In the genomic region with DNA sequence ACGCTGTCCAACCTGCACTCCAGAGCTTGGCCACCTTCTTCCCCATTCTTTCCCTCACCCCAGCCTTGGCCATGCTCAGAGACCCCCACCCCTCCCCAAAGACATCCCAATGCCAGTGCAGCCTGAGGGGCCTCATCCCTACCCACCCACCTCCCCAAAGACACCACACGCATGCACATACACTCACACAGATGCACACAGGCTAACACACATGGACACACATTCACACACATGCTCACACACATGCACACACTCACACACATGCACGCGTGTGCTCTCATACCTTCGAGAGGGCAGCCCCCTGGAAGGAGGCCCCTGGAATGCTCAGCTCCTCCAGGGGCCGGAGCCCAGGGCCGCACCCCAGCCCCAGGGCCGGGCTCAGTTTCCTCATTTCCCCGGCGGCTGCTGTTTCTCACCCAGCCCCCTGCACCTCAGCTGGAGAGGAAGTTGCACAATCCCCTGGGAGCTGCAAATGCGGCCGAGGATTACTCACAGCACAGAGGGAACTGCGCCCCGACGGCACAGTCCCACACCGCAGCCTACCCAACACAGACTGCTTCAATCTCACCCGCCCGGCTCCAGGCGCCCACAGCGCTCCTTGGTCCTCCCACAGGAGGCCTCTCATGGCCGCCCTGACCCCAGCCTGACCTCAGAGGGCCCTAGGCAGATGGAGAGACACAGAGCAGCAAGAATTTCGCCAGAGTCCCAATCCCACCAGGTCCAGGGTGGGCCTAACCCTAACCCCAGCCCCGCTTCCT, we compare ENCODE assay signal across 8 cellular contexts. TPM values are rescaled to one million over a fixed set of nuclear protein-coding genes. Genes with fewer than 3 reads are reported as not detected.
DNase-seq lines count a peak whose midpoint lies in the region; ATAC-seq lines count a peak whose summit lies in the region.

No MANE protein-coding gene starts in this region.

- no peaks in the 10 kb centered on the region for H3K36me3 Mint-ChIP-seq in natural killer cell treated with Interleukin-12 subunit alpha and Interleukin-12 subunit beta and Interleukin-15 and Interleukin-18, amount 100 ng/mL, for 72 hours

- H3K9me3 Mint-ChIP-seq in natural killer cell treated with Interleukin-12 subunit alpha and Interleukin-12 subunit beta and Interleukin-15 and Interleukin-18, amount 100 ng/mL, for 72 hours: no peaks in the 10 kb centered on the region

- H3K27ac Mint-ChIP-seq in natural killer cell treated with Interleukin-12 subunit alpha and Interleukin-12 subunit beta and Interleukin-15 and Interleukin-18, amount 100 ng/mL, for 72 hours: peak overlapping the region; percentile 84 to 95

- H3K4me1 ChIP-seq in BLaER1: peaks cover 100% of the 10 kb centered on the region
- peaks cover 12% of the 10 kb centered on the region for H3K4me1 ChIP-seq in SJSA1 (replicated peaks)

- no peaks in the 10 kb centered on the region for H3K27me3 Mint-ChIP-seq in natural killer cell treated with Interleukin-12 subunit alpha and Interleukin-12 subunit beta and Interleukin-15 and Interleukin-18, amount 100 ng/mL, for 72 hours

- peak overlapping the region; percentile 71 for H3K9ac ChIP-seq in BLaER1

- H3K4me3 Mint-ChIP-seq in natural killer cell treated with Interleukin-12 subunit alpha and Interleukin-12 subunit beta and Interleukin-15 and Interleukin-18, amount 100 ng/mL, for 72 hours: peak overlapping the region; percentile 78

- H3K4me3 ChIP-seq in BLaER1 (peak overlapping the region; percentile 57), SJSA1 (no peak overlapping the region)

- DNase-seq in SJSA1 (ENCODE audit: low read depth in 1 of 2, low spot score in 2 of 2): peak; percentile 32 to 75
- DNase-seq in fibroblast of gingiva (ENCODE audit: low read depth): peak; percentile 87
- DNase-seq in natural killer cell treated with Interleukin-12 subunit alpha and Interleukin-12 subunit beta and Interleukin-15 and Interleukin-18, amount 100 ng/mL, for 72 hours (ENCODE audit: low spot score): peak; percentile 92
- no peak for DNase-seq in ecto neural progenitor cell (ENCODE audit: low spot score)
- no peak for DNase-seq in activated CD8-positive, alpha-beta memory T cell treated with anti-CD3 and anti-CD28 coated beads, Interleukin-2, amount 50 U/mL, for 4 hours

- H3K27me3 ChIP-seq in BLaER1 (no peaks in the 10 kb centered on the region), SJSA1 (replicated peaks) (no peaks in the 10 kb centered on the region)

- ATAC-seq in GM19351 (IDR thresholded peaks at IDR 0.05; ENCODE audit: unreplicated experiment) (peak; percentile 66), HG03354 (IDR thresholded peaks at IDR 0.05; ENCODE audit: poor library complexity, severe bottlenecking, unreplicated experiment) (peak; percentile 77)
- ATAC-seq in natural killer cell treated with Interleukin-12 subunit alpha and Interleukin-12 subunit beta and Interleukin-15 and Interleukin-18, amount 100 ng/mL, for 72 hours: peak; percentile 92 to 97

- H3K4me1 Mint-ChIP-seq in natural killer cell treated with Interleukin-12 subunit alpha and Interleukin-12 subunit beta and Interleukin-15 and Interleukin-18, amount 100 ng/mL, for 72 hours (ENCODE audit: low read depth in 2 of 2): peaks cover 57 to 64% of the 10 kb centered on the region in 2 donors

- H3K9me3 ChIP-seq in BLaER1 (no peaks in the 10 kb centered on the region), SJSA1 (replicated peaks) (no peaks in the 10 kb centered on the region)

- H3K36me3 ChIP-seq in BLaER1: peaks cover 14% of the 10 kb centered on the region; the same call in 1 of the 2 replicates
- H3K36me3 ChIP-seq in SJSA1: no peaks in the 10 kb centered on the region

- H3K4me2 ChIP-seq in BLaER1: peak overlapping the region; percentile 100

- H4K20me1 ChIP-seq in BLaER1: peaks cover 63% of the 10 kb centered on the region; the same call in 1 of the 2 replicates

- H3K27ac ChIP-seq in BLaER1 (peak overlapping the region; percentile 89), SJSA1 (no peak overlapping the region)

RNA-seq across cellular contexts. Expression of a gene that starts 12.1 kb away (rescaled TPM):
- total RNA-seq in SJSA1 (2014; rRNA removed; shearing (Covaris generic)): 3.4 and 6.5 TPM in 2 replicates
- 10 to 100 TPM; 36.0 to 40.1 TPM for total RNA-seq in natural killer cell treated with Interleukin-12 subunit alpha and Interleukin-12 subunit beta and Interleukin-15 and Interleukin-18, amount 100 ng/mL, for 72 hours

RNA-seq across cellular contexts. Expression of a gene that starts 23.8 kb away (rescaled TPM):
- not detected in 2 replicates for total RNA-seq in SJSA1 (2014; rRNA removed; shearing (Covaris generic))
- not detected for total RNA-seq in natural killer cell treated with Interleukin-12 subunit alpha and Interleukin-12 subunit beta and Interleukin-15 and Interleukin-18, amount 100 ng/mL, for 72 hours

RNA-seq across cellular contexts. Expression of a gene that starts 56.3 kb away (rescaled TPM):
- 1.5 and 2.0 TPM in 2 replicates for total RNA-seq in SJSA1 (2014; rRNA removed; shearing (Covaris generic))
- 1 to 10 TPM; 7.4 to 9.5 TPM for total RNA-seq in natural killer cell treated with Interleukin-12 subunit alpha and Interleukin-12 subunit beta and Interleukin-15 and Interleukin-18, amount 100 ng/mL, for 72 hours

RNA-seq across cellular contexts. Expression of a gene that starts 57.2 kb away (rescaled TPM):
- total RNA-seq in SJSA1 (2014; rRNA removed; shearing (Covaris generic)): not detected in 2 replicates
- total RNA-seq in natural killer cell treated with Interleukin-12 subunit alpha and Interleukin-12 subunit beta and Interleukin-15 and Interleukin-18, amount 100 ng/mL, for 72 hours: not detected

Comparison
In these comparisons a context has a peak if more than half of its experiments do, and no peak if none do; other contexts are left out.
1. DNase-seq: peak in SJSA1 (2 of 2), fibroblast of gingiva (single experiment) and natural killer cell treated with Interleukin-12 subunit alpha and Interleukin-12 subunit beta and Interleukin-15 and Interleukin-18, amount 100 ng/mL, for 72 hours (single experiment); none in ecto neural progenitor cell (single experiment) and activated CD8-positive, alpha-beta memory T cell treated with anti-CD3 and anti-CD28 coated beads, Interleukin-2, amount 50 U/mL, for 4 hours (single experiment).
2. Peak in every context shown above with its lines, with median percentiles within 50 percentile points of each other: ATAC-seq.